ENCODE assay signal across 8 cellular contexts in the genomic region with DNA sequence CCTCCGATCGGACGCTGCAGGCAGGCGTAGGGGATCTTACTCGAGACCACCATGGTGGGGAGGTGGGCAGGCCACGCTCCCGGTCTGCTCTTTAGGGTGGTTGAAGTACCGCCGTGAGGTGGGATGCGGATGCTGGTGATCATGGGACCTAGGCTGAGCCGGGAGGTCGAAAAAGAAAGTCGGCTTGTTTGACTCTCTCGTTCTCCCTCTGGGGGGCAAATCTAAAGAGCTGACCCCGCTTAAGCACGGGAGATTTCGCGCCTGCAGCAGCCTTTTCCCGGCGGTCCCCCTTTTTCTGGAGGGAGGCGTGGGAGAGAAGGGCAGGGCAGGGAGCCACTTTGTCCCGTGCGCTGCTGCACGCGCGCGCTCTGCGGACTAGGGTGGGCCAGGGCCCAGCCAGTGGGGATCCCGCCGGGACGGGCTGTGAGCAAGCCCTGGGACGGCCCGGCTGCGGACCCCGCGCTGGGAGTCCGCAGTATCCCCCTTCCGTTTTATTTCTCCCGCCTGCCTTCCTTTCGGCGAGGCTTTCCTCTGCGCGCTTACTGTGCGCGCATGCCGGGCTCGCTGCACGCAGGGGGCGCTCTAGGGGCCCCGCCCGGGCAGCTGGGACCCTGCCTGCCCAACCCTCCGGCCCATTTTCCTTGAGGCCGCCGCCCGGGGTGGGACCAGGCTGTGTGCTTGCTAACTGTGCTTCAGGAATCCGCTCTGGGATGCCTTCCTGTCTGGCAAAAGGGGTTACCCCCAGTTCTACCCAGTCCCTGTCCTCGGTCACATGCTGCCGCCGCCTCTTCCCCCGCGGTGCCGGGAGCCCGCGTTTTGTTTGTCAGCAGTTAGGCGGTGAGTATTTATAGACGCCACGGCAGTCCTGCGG.
DNase-seq lines count a peak whose midpoint lies in the region; ATAC-seq and TF ChIP-seq lines count a peak whose summit lies in the region.

No MANE protein-coding gene starts in this region.

- ATAC-seq in HG03095 (IDR thresholded peaks at IDR 0.05; ENCODE audit: unreplicated experiment): peak; percentile 63
- peak; percentile 70 to 73 (median 71) for ATAC-seq in T-cell (replicated peaks in 1 of 4)
- ATAC-seq in body of pancreas: peak; percentile 63

- H3K27ac ChIP-seq in body of pancreas (peak overlapping the region in 1 of 4 donors; percentile 33), skeletal muscle tissue (ENCODE audit: low read depth, low read length) (peak overlapping the region; percentile 79)

- no peaks in the 10 kb centered on the region for H3K9me3 Mint-ChIP-seq in T-cell

- H3K4me1 Mint-ChIP-seq in T-cell: peaks cover 36 to 57% (median 41%) of the 10 kb centered on the region in 3 donors

- H3K36me3 Mint-ChIP-seq in T-cell: peaks cover 7% of the 10 kb centered on the region

- H3K9ac ChIP-seq in skeletal muscle tissue (ENCODE audit: low read depth in 1 of 3, low read length in 3 of 3): peak overlapping the region; percentile 69 to 79 (median 78)

- TF ChIP-seq CTCF in GM10248 (IDR thresholded peaks at IDR 0.05; ENCODE audit: control extremely low read depth, extremely low read depth, low read depth, missing control alignments) (peak; percentile 52), body of pancreas (IDR thresholded peaks at IDR 0.05) (peak; percentile 13 to 44 (median 34))

- H3K4me1 ChIP-seq in body of pancreas: peaks cover 28% of the 10 kb centered on the region
- H3K4me1 ChIP-seq in skeletal muscle tissue (ENCODE audit: control insufficient read depth in 3 of 3, insufficient read depth in 3 of 3, low read length in 3 of 3): peaks cover 12 to 18% (median 17%) of the 10 kb centered on the region in 3 donors

- peak overlapping the region in 1 of 2 donors; percentile 49 for H3K4me3 ChIP-seq in body of pancreas
- H3K4me3 ChIP-seq in skeletal muscle tissue (ENCODE audit: low read length in 3 of 3): peak overlapping the region; percentile 73 to 79 (median 79)

- no peaks in the 10 kb centered on the region for H3K36me3 ChIP-seq in body of pancreas (replicated peaks in 1 of 2; ENCODE audit: insufficient read depth in 1 of 2, low read depth in 2 of 2)
- no peaks in the 10 kb centered on the region for H3K36me3 ChIP-seq in skeletal muscle tissue (ENCODE audit: control insufficient read depth in 3 of 3, insufficient read depth in 3 of 3, low read length in 3 of 3)

- TF ChIP-seq POLR2A in body of pancreas (IDR thresholded peaks at IDR 0.05): peak in 1 of 3 donors; percentile 13

- 1% methylated on average over 21 to 68 of the region's 68 CpGs for WGBS in body of pancreas, 2 donors

- peak overlapping the region; percentile 83 to 92 (median 87) for H3K4me3 Mint-ChIP-seq in T-cell

- POLR2A ChIA-PET in GM10248 (lab: Yijun Ruan, JAX): no interaction called here
- POLR2A ChIA-PET in T-cell (lab: Charles Lee): no interaction called here

- H3K27me3 ChIP-seq in body of pancreas (no peaks in the 10 kb centered on the region), skeletal muscle tissue (ENCODE audit: control insufficient read depth in 3 of 3, insufficient read depth in 3 of 3, low read length in 3 of 3) (peaks cover 0 to 25% (median 7%) of the 10 kb centered on the region in 3 donors)

- peak; percentile 48 for DNase-seq in GM10248 (ENCODE audit: extremely low spot score)
- DNase-seq in T-cell: peak; percentile 20 to 65 (median 44)
- DNase-seq in body of pancreas: peak; percentile 19 to 44 (median 28)
- DNase-seq in iPS-NIHi7 (ENCODE audit: extremely low spot score): peak; percentile 87
- DNase-seq in COLO829 (ENCODE audit: low spot score): no peak
- DNase-seq in SIG-M5 (lab: John Stamatoyannopoulos, UW): no peak

- H3K27ac Mint-ChIP-seq in T-cell: peak overlapping the region; percentile 87 to 88

- H3K9me3 ChIP-seq in body of pancreas (no peaks in the 10 kb centered on the region), skeletal muscle tissue (ENCODE audit: control insufficient read depth in 3 of 3, low read length in 3 of 3) (no peaks in the 10 kb centered on the region)

- intact Hi-C loops in body of pancreas (cut with DNase I): no loop called here

- CTCF ChIA-PET in GM10248 (lab: Yijun Ruan, JAX): interaction anchor here (0.9 to 2.5 kb wide), 6 partner anchors 12 to 116 kb away, joined by 3 to 7 read pairs (median 3); no protein-coding TSS in a partner anchor
- CTCF ChIA-PET in T-cell (lab: Charles Lee): interaction anchor here (0.6 to 2.3 kb wide), 12 partner anchors 13 to 137 kb away, joined by 3 to 9 read pairs (median 4); no protein-coding TSS in a partner anchor

- peaks cover 31 to 32% of the 10 kb centered on the region in 2 donors for H3K27me3 Mint-ChIP-seq in T-cell

Comparison
In these comparisons a context has a peak if more than half of its experiments do, and no peak if none do; other contexts are left out.
1. DNase-seq: peak in GM10248 (single experiment), T-cell (34 of 34), body of pancreas (4 of 4) and iPS-NIHi7 (single experiment); none in COLO829 (single experiment) and SIG-M5 (single experiment).
2. Peak in every context shown above with its lines, with median percentiles within 50 percentile points of each other: ATAC-seq.